15 cellular contexts compared by ENCODE assay signal in the genomic region with DNA sequence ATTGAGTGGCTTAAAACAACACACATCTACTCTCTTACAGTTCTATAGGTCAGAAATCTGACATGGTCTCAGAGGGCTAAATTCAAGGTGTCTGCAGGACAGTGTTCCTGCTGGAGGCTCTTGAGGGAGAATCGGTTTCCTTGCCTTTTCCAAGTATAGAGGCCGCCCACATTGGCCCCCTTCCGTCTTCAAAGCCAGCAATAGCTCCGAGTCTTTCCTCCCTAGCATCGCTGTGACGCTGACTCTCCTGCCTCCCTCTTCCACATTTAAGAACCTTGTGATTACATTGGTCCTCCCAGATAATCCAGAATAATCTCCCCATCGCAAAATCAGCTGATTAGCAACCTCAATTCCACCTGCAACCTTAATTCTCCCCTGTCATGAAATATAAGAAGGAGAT.
DNase-seq lines count a peak whose midpoint lies in the region; ATAC-seq and TF ChIP-seq lines count a peak whose summit lies in the region.
"Had no signal": no experiment of that assay in that cellular context is flagged by ENCODE, and none has a peak within 500 bp of the region (broad histone marks: within the 10 kb centered on the region; RNA-seq: fewer than 3 reads in every experiment).

No MANE protein-coding gene starts in this region.

- H3K9ac ChIP-seq in endodermal cell (ENCODE audit: extremely low read depth, low read length, poor library complexity, severe bottlenecking), result no peak overlapping the region
- H3K9ac ChIP-seq: GM23248 had no signal

- H3K27ac Mint-ChIP-seq in activated T-cell treated with anti-CD3 and anti-CD28 coated beads, Interleukin-2, amount 50 U/mL, for 72 hours, result no peak overlapping the region
- peak overlapping the region in 1 of 2 donors; percentile 27 for H3K27ac Mint-ChIP-seq in T-cell
- H3K27ac Mint-ChIP-seq in endothelial cell (ENCODE audit: unreplicated experiment), result no peak overlapping the region
- no peak overlapping the region for H3K27ac Mint-ChIP-seq in endodermal cell

- peak overlapping the region; percentile 57 to 78 for H3K4me3 Mint-ChIP-seq in activated T-cell treated with anti-CD3 and anti-CD28 coated beads, Interleukin-2, amount 50 U/mL, for 72 hours
- H3K4me3 Mint-ChIP-seq in T-cell, result peak overlapping the region; percentile 66 to 81 (median 68)
- peak overlapping the region; percentile 65 for H3K4me3 Mint-ChIP-seq in endothelial cell (ENCODE audit: unreplicated experiment)
- H3K4me3 Mint-ChIP-seq in endodermal cell, result no peak overlapping the region

- peaks cover 24% of the 10 kb centered on the region for H3K27me3 Mint-ChIP-seq in activated T-cell treated with anti-CD3 and anti-CD28 coated beads, Interleukin-2, amount 50 U/mL, for 72 hours (ENCODE audit: low read depth)
- H3K27me3 Mint-ChIP-seq in T-cell (peaks cover 0 to 32% of the 10 kb centered on the region in 2 donors), endothelial cell (ENCODE audit: unreplicated experiment) (peaks cover 17% of the 10 kb centered on the region), endodermal cell (ENCODE audit: insufficient read depth) (peaks cover 66% of the 10 kb centered on the region)

- H3K4me3 ChIP-seq in spleen, result peak overlapping the region in 1 of 8 donors; percentile 61
- no peak overlapping the region for H3K4me3 ChIP-seq in endodermal cell (ENCODE audit: low read length)
- H3K4me3 ChIP-seq: SK-N-MC had no signal

- POLR2A ChIA-PET in T-cell (lab: Charles Lee), result interaction anchor here in 1 of 2 donors (1.1 kb wide), 1 partner anchor 81 kb away, joined by 3 read pairs; no protein-coding TSS in a partner anchor

- intact Hi-C loops in spleen (cut with DNase I; ENCODE audit: low total_unique reads), result no loop called here

- H3K36me3 Mint-ChIP-seq in activated T-cell treated with anti-CD3 and anti-CD28 coated beads, Interleukin-2, amount 50 U/mL, for 72 hours (ENCODE audit: insufficient read depth in 2 of 2), result no peaks in the 10 kb centered on the region
- H3K36me3 Mint-ChIP-seq in T-cell, result no peaks in the 10 kb centered on the region
- H3K36me3 Mint-ChIP-seq in endothelial cell (ENCODE audit: low read depth, unreplicated experiment), result no peaks in the 10 kb centered on the region
- H3K36me3 Mint-ChIP-seq in endodermal cell (ENCODE audit: low read depth), result no peaks in the 10 kb centered on the region

- no peaks in the 10 kb centered on the region for H3K9me3 ChIP-seq in spleen
- no peaks in the 10 kb centered on the region for H3K9me3 ChIP-seq in endodermal cell (ENCODE audit: control insufficient read depth, low read length)
- H3K9me3 ChIP-seq: esophagus squamous epithelium had no signal

- H3K27me3 ChIP-seq in spleen (replicated peaks in 1 of 7) (peaks cover 0 to 76% (median 21%) of the 10 kb centered on the region in 7 donors), endodermal cell (ENCODE audit: control insufficient read depth, insufficient read depth, low read length, poor library complexity, severe bottlenecking) (peaks cover 38% of the 10 kb centered on the region)

- no peak for TF ChIP-seq POLR2A in spleen (IDR thresholded peaks at IDR 0.05)

- H3K4me1 ChIP-seq in spleen (peaks cover 10 to 44% (median 27%) of the 10 kb centered on the region in 6 donors), endodermal cell (ENCODE audit: control insufficient read depth, insufficient read depth, low read length) (no peaks in the 10 kb centered on the region)

- H3K4me1 Mint-ChIP-seq in activated T-cell treated with anti-CD3 and anti-CD28 coated beads, Interleukin-2, amount 50 U/mL, for 72 hours (ENCODE audit: low read depth), result peaks cover 34% of the 10 kb centered on the region
- H3K4me1 Mint-ChIP-seq in T-cell, result peaks cover 26 to 37% (median 27%) of the 10 kb centered on the region in 3 donors
- H3K4me1 Mint-ChIP-seq in endothelial cell (ENCODE audit: unreplicated experiment), result peaks cover 22% of the 10 kb centered on the region
- no peaks in the 10 kb centered on the region for H3K4me1 Mint-ChIP-seq in endodermal cell

- ATAC-seq in activated T-cell treated with anti-CD3 and anti-CD28 coated beads, Interleukin-2, amount 50 U/mL, for 72 hours (replicated peaks in 1 of 2), result no peak
- no peak for ATAC-seq in T-cell (replicated peaks in 1 of 4)

- TF ChIP-seq CTCF in endothelial cell (IDR thresholded peaks at IDR 0.05; ENCODE audit: unreplicated experiment) (no peak), spleen (IDR thresholded peaks at IDR 0.05 in 8 of 11, conservative IDR thresholded peaks at IDR 0.05 in 3 of 11) (no peak), endodermal cell (conservative IDR thresholded peaks at IDR 0.05) (no peak)

- no peak for DNase-seq in activated T-cell treated with anti-CD3 and anti-CD28 coated beads, Interleukin-2, amount 50 U/mL, for 72 hours
- no peak for DNase-seq in activated T-cell treated with anti-CD3 and anti-CD28 coated beads for 4 hours
- no peak for DNase-seq in T-cell
- DNase-seq in endothelial cell (ENCODE audit: low spot score), result no peak
- DNase-seq in spleen, result peak; percentile 30
- DNase-seq in endodermal cell, result no peak
- no peak for DNase-seq in NOMO-1 (lab: John Stamatoyannopoulos, UW; ENCODE audit: unreplicated experiment in 2 of 2)
- no peak for DNase-seq in hypothalamus (lab: John Stamatoyannopoulos, UW)
- DNase-seq: activated CD4-positive, CD25-positive, alpha-beta regulatory T cell; activated gamma-delta T cell treated with Interleukin-2 at 50 U/mL for 16 hours; esophagus squamous epithelium; GM23248; NCI-H2029 treated with DMSO at 0.1 percent for 48 hours; stimulated activated CD8-positive, alpha-beta memory T cell treated with anti-CD3 and anti-CD28 coated beads, Interleukin-4, amount 100 ng/mL, for 48 hours had no signal

- CTCF ChIA-PET in T-cell (lab: Charles Lee), result no interaction called here

- 81 to 88% (median 83%) methylated on average over 7 of the region's 7 CpGs for WGBS in spleen, 5 donors
- 80 to 96% methylated on average over 6 to 7 of the region's 7 CpGs for WGBS in endodermal cell (ENCODE audit: insufficient coverage in 1 of 2, insufficient read length in 1 of 2), 2 experiments

- H3K27ac ChIP-seq in spleen, result no peak overlapping the region
- no peak overlapping the region for H3K27ac ChIP-seq in endodermal cell (ENCODE audit: low read depth, low read length)
- H3K27ac ChIP-seq: esophagus squamous epithelium, GM23248, SK-N-MC had no signal

- H3K36me3 ChIP-seq in spleen, result no peaks in the 10 kb centered on the region
- H3K36me3 ChIP-seq in endodermal cell (ENCODE audit: control insufficient read depth, insufficient read depth, low read length), result no peaks in the 10 kb centered on the region
- H3K36me3 ChIP-seq: esophagus squamous epithelium had no signal

- H3K9me3 Mint-ChIP-seq in activated T-cell treated with anti-CD3 and anti-CD28 coated beads, Interleukin-2, amount 50 U/mL, for 72 hours, result no peaks in the 10 kb centered on the region
- no peaks in the 10 kb centered on the region for H3K9me3 Mint-ChIP-seq in T-cell
- no peaks in the 10 kb centered on the region for H3K9me3 Mint-ChIP-seq in endothelial cell (ENCODE audit: unreplicated experiment)
- H3K9me3 Mint-ChIP-seq in endodermal cell, result no peaks in the 10 kb centered on the region
